ENCODE assay signal across 16 cellular contexts in the genomic region with DNA sequence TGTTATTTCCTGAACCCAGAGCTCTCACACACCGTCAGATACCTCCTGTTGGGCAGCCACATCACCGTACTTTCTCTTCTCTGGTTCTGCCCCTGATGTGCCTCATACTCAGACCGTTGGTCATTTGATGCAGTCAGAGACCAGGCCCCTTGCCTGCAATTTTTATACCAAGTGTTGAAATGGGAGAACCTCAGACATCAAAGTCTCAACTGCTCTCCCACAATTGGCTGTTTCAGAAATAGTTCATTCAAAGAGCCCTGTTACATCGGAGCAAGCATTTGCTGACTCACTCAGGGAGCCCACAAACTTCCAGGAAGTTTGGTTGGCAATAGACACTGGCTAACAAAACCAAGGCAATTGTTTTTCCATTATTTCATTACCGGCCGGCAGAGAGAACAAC. TPM values are rescaled to one million over a fixed set of nuclear protein-coding genes. Genes with fewer than 3 reads are reported as not detected.
DNase-seq lines count a peak whose midpoint lies in the region; ATAC-seq and TF ChIP-seq lines count a peak whose summit lies in the region.
"Had no signal": no experiment of that assay in that cellular context is flagged by ENCODE, and none has a peak within 500 bp of the region (broad histone marks: within the 10 kb centered on the region; RNA-seq: fewer than 3 reads in every experiment).

No MANE protein-coding gene starts in this region.

- H3K27ac Mint-ChIP-seq in effector memory CD8-positive, alpha-beta T cell = peak overlapping the region in 1 of 2 donors; percentile 86
- peak overlapping the region; percentile 85 for H3K27ac Mint-ChIP-seq in neural crest cell (ENCODE audit: unreplicated experiment)
- H3K27ac Mint-ChIP-seq: activated CD4-positive, alpha-beta memory T cell treated with anti-CD3 and anti-CD28 coated beads, Interleukin-2, amount 10 ng/mL, durations not matched to agents 7 days and 5 days; naive B cell had no signal

- no peak overlapping the region for H3K4me2 ChIP-seq in OCI-LY7 (ENCODE audit: low read length)

- no peaks in the 10 kb centered on the region for H3K36me3 ChIP-seq in OCI-LY7 (ENCODE audit: insufficient read depth, low read length)
- H3K36me3 ChIP-seq: heart left ventricle had no signal

- BruUV-seq in OCI-LY7 (replicated peaks; lab: Mats Ljungman, UMichigan) = no TSS peak

- no peak overlapping the region for H3K4me3 ChIP-seq in OCI-LY7 (ENCODE audit: low read depth, low read length, poor library complexity, severe bottlenecking)
- H3K4me3 ChIP-seq: heart left ventricle, tibial artery had no signal

- H3K9me2 ChIP-seq in OCI-LY7 (ENCODE audit: insufficient read depth, low read length) = no peaks in the 10 kb centered on the region

- no peaks in the 10 kb centered on the region for H3K27me3 Mint-ChIP-seq in effector memory CD8-positive, alpha-beta T cell
- H3K27me3 Mint-ChIP-seq in neural crest cell (ENCODE audit: low read depth) = no peaks in the 10 kb centered on the region
- H3K27me3 Mint-ChIP-seq: activated CD4-positive, alpha-beta memory T cell treated with anti-CD3 and anti-CD28 coated beads, Interleukin-2, amount 10 ng/mL, durations not matched to agents 7 days and 5 days had no signal

- TF ChIP-seq CTCF in neural crest cell (conservative IDR thresholded peaks at IDR 0.05) = no peak
- TF ChIP-seq CTCF in OCI-LY7 (conservative IDR thresholded peaks at IDR 0.05; ENCODE audit: low read length) = no peak

- H3K9me3 Mint-ChIP-seq in effector memory CD8-positive, alpha-beta T cell = peaks cover 6 to 9% of the 10 kb centered on the region in 2 donors
- peaks cover 23% of the 10 kb centered on the region for H3K9me3 Mint-ChIP-seq in neural crest cell

- H3K4me1 Mint-ChIP-seq in effector memory CD8-positive, alpha-beta T cell (ENCODE audit: low read depth in 2 of 2) = peaks cover 0 to 20% of the 10 kb centered on the region in 2 donors
- H3K4me1 Mint-ChIP-seq in neural crest cell = peaks cover 21% of the 10 kb centered on the region
- H3K4me1 Mint-ChIP-seq: naive B cell had no signal

- no peak overlapping the region for H2AFZ ChIP-seq in OCI-LY7 (ENCODE audit: low read length)

- peak; percentile 41 for ATAC-seq in effector memory CD8-positive, alpha-beta T cell (replicated peaks)
- no peak for ATAC-seq in HG02885 (IDR thresholded peaks at IDR 0.05; ENCODE audit: poor library complexity, unreplicated experiment)
- ATAC-seq: HepG2 had no signal

- H3K27ac ChIP-seq in OCI-LY7 (ENCODE audit: low read depth, low read length, poor library complexity, severe bottlenecking) = no peak overlapping the region
- H3K27ac ChIP-seq: heart left ventricle had no signal

- no peaks in the 10 kb centered on the region for H3K36me3 Mint-ChIP-seq in effector memory CD8-positive, alpha-beta T cell (ENCODE audit: insufficient read depth)
- peaks cover 15% of the 10 kb centered on the region for H3K36me3 Mint-ChIP-seq in neural crest cell (ENCODE audit: low read depth)
- H3K36me3 Mint-ChIP-seq: brain had no signal

- no peaks in the 10 kb centered on the region for H3K79me2 ChIP-seq in OCI-LY7 (ENCODE audit: insufficient read depth, low read depth, low read length)

- POLR2A ChIA-PET in OCI-LY7 (lab: Charles Lee) = no interaction called here

- no peaks in the 10 kb centered on the region for H3K4me1 ChIP-seq in OCI-LY7 (ENCODE audit: insufficient read depth, low read length, poor library complexity, severe bottlenecking)

- intact Hi-C loops in OCI-LY7 (cut with micrococcal nuclease; ENCODE audit: unreplicated experiment) = no loop called here

- DNase-seq in Ammon's horn (ENCODE audit: low spot score) (peak; percentile 11), NCI-H226 (peak; percentile 69), neural crest cell (ENCODE audit: low read depth, low spot score) (no peak), OCI-LY7 (ENCODE audit: low spot score) (no peak), hippocampal formation (lab: John Stamatoyannopoulos, UW) (no peak)
- no peak for DNase-seq in effector memory CD8-positive, alpha-beta T cell
- no peak for DNase-seq in NK-92 treated with Interleukin-12 subunit alpha and Interleukin-12 subunit beta, amount 100 ng/mL, for 24 hours (lab: John Stamatoyannopoulos, UW)
- DNase-seq: activated CD4-positive, alpha-beta memory T cell treated with anti-CD3 and anti-CD28 coated beads, Interleukin-2, amount 10 ng/mL, durations not matched to agents 7 days and 5 days; heart left ventricle; naive B cell; NCI-H2171; stimulated activated CD4-positive, alpha-beta T cell treated with anti-CD3 and anti-CD28 coated beads, Interleukin-2, amount 100 ng/mL, for 48 hours had no signal

- H3K4me3 Mint-ChIP-seq in effector memory CD8-positive, alpha-beta T cell = peak overlapping the region in 1 of 2 donors; percentile 72
- H3K4me3 Mint-ChIP-seq in neural crest cell = no peak overlapping the region
- H3K4me3 Mint-ChIP-seq: activated CD4-positive, alpha-beta memory T cell treated with anti-CD3 and anti-CD28 coated beads, Interleukin-2, amount 10 ng/mL, durations not matched to agents 7 days and 5 days; brain; naive B cell had no signal

- H3K9me3 ChIP-seq in OCI-LY7 (ENCODE audit: low read length) = no peaks in the 10 kb centered on the region

- H4K20me1 ChIP-seq in OCI-LY7 (ENCODE audit: insufficient read depth, low read length) = no peaks in the 10 kb centered on the region

- CTCF ChIA-PET in OCI-LY7 (lab: Charles Lee; ENCODE audit: unreplicated experiment) = no interaction called here

RNA-seq across cellular contexts. Expression of a gene that starts 33.5 kb away (rescaled TPM):
- total RNA-seq in neural crest cell (81.4 and 82.4 TPM in 2 replicates), OCI-LY7 (2022) (not detected in 2 replicates)
- 0.06 TPM in 1 of 2 replicates, not detected in the other for total RNA-seq in OCI-LY7 (2014; rRNA removed; shearing (Covaris generic))
- total RNA-seq: HepG2 had no signal

Comparison
In these comparisons a context has a peak if more than half of its experiments do, and no peak if none do; other contexts are left out.
1. DNase-seq: peak in Ammon's horn (single experiment) and NCI-H226 (single experiment); none in effector memory CD8-positive, alpha-beta T cell (0 of 3), neural crest cell (single experiment), OCI-LY7 (single experiment), hippocampal formation (0 of 2) and NK-92 treated with Interleukin-12 subunit alpha and Interleukin-12 subunit beta, amount 100 ng/mL, for 24 hours (single experiment).
2. RNA of a gene that starts 33.5 kb away (total RNA-seq): 81.4 to 82.4 TPM in neural crest cell; 0.06 TPM in OCI-LY7; every median in the first group is over 10 times any median in the second.